In the genomic region with DNA sequence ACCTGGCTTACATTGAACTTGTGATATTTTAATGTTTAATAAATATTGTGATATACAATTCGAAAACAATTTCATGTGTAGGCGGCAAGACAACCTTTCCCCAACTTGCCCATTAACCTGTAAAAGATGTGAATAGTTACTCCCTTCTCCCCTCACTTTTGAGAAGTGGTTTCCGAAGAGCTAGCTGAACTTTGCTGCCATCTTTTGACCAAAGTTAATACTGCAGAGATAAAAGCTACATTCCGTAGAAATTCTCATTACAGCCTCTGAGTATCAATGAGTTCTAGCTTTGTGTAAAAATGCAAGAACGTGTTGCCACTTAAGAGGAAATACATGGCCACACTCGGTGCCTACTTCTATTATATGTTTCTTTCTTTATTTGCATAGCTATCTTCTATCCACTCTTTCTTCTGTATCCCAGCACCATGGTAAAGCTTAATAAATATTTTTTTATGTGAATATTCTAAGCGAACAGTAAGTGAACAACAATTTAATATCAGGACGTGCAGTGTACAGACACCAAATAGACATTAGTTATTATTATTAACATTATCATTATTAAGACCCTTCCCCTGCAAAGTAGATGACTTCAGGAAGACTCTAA, we compare ENCODE assay signal across 8 cellular contexts.
A peak's percentile ranks its signal among the peaks of the same experiment; 100 is the strongest.
DNase-seq lines count a peak whose midpoint lies in the region; ATAC-seq and TF ChIP-seq lines count a peak whose summit lies in the region.

No MANE protein-coding gene starts in this region.

- no peak overlapping the region for H3K9ac ChIP-seq in fibroblast of lung (ENCODE audit: insufficient read depth, low read length)
- no peak overlapping the region for H3K9ac ChIP-seq in parathyroid adenoma

- in situ Hi-C loops in SK-MEL-5 (cut with HindIII; ENCODE audit: low pct_unique_long_range_greater_than_20kb, low sequenced_read_pairs), result no loop called here

- H4K20me1 ChIP-seq in fibroblast of lung (ENCODE audit: control insufficient read depth, extremely low read depth, insufficient read depth, low read length), result no peaks in the 10 kb centered on the region

- peak; percentile 89 for TF ChIP-seq CTCF in LNCAP (IDR thresholded peaks at IDR 0.05)
- TF ChIP-seq CTCF in fibroblast of lung (conservative IDR thresholded peaks at IDR 0.05 in 1 of 2, IDR thresholded peaks at IDR 0.05 in 1 of 2; ENCODE audit: low read depth in 1 of 2, low read length in 2 of 2), result peak; percentile 88 to 92
- peak; percentile 85 for TF ChIP-seq CTCF in parathyroid adenoma (IDR thresholded peaks at IDR 0.05)

- H3K4me3 ChIP-seq in fibroblast of lung (replicated peaks in 1 of 4; ENCODE audit: control extremely low read depth in 1 of 4, insufficient read depth in 1 of 4, low read depth in 3 of 4, low read length in 4 of 4), result no peak overlapping the region
- no peak overlapping the region for H3K4me3 ChIP-seq in parathyroid adenoma (ENCODE audit: low read depth, low read length)

- H2AFZ ChIP-seq in fibroblast of lung (ENCODE audit: low read length) (no peak overlapping the region), parathyroid adenoma (no peak overlapping the region)

- no peaks in the 10 kb centered on the region for H3K9me3 ChIP-seq in fibroblast of lung (ENCODE audit: control insufficient read depth, insufficient read depth, low read depth, low read length)
- no peaks in the 10 kb centered on the region for H3K9me3 ChIP-seq in parathyroid adenoma (ENCODE audit: control insufficient read depth, low read length)

- H3K4me1 ChIP-seq in fibroblast of lung (ENCODE audit: control insufficient read depth, extremely low read depth, insufficient read depth, low read length) (no peaks in the 10 kb centered on the region), parathyroid adenoma (peaks cover 12% of the 10 kb centered on the region)

- no peak for ATAC-seq in activated CD4-positive, CD25-positive, alpha-beta regulatory T cell treated with anti-CD3 and anti-CD28 coated beads, Interleukin-2, amount 50 U/mL, for 24 hours

- DNase-seq in NCI-H2081 (lab: John Stamatoyannopoulos, UW) (peak; percentile 13 to 68), NCI-H2081 treated with DMSO at 0.1 percent for 48 hours (lab: John Stamatoyannopoulos, UW) (no peak), SK-MEL-5 (ENCODE audit: low read depth, low spot score) (peak; percentile 65), fibroblast of lung (ENCODE audit: low read depth in 2 of 2) (peak; percentile 16 to 59), SKM-1 treated with dmso at 0.1 percent for 144 hours (lab: John Stamatoyannopoulos, UW; ENCODE audit: unreplicated experiment) (no peak)

- no peak overlapping the region for H3K4me2 ChIP-seq in fibroblast of lung (ENCODE audit: extremely low read depth, insufficient read depth, low read length)
- no peak overlapping the region for H3K4me2 ChIP-seq in parathyroid adenoma (ENCODE audit: low read length)

- H3K27me3 ChIP-seq in fibroblast of lung (ENCODE audit: control insufficient read depth, insufficient read depth, low read length) (peaks cover 2% of the 10 kb centered on the region), parathyroid adenoma (ENCODE audit: control insufficient read depth, insufficient read depth, low read length) (no peaks in the 10 kb centered on the region)

- H3K27ac ChIP-seq in fibroblast of lung (ENCODE audit: insufficient read depth, low read length), result no peak overlapping the region
- no peak overlapping the region for H3K27ac ChIP-seq in parathyroid adenoma

- H3K79me2 ChIP-seq in fibroblast of lung (ENCODE audit: control insufficient read depth, insufficient read depth, low read length), result no peaks in the 10 kb centered on the region
- H3K79me2 ChIP-seq in parathyroid adenoma, result no peaks in the 10 kb centered on the region

- H3K36me3 ChIP-seq in fibroblast of lung (ENCODE audit: control insufficient read depth, insufficient read depth, low read length) (no peaks in the 10 kb centered on the region), parathyroid adenoma (ENCODE audit: control insufficient read depth, insufficient read depth, low read length) (no peaks in the 10 kb centered on the region)

Comparison
In these comparisons a context has a peak if more than half of its experiments do, and no peak if none do; other contexts are left out.
1. DNase-seq: peak in NCI-H2081 (2 of 2), SK-MEL-5 (single experiment) and fibroblast of lung (2 of 2); none in NCI-H2081 treated with DMSO at 0.1 percent for 48 hours (single experiment) and SKM-1 treated with dmso at 0.1 percent for 144 hours (single experiment).
2. Peak in every context shown above with its lines, with median percentiles within 50 percentile points of each other: CTCF ChIP-seq.